ENCODE assay signal across 11 cellular contexts in the genomic region with DNA sequence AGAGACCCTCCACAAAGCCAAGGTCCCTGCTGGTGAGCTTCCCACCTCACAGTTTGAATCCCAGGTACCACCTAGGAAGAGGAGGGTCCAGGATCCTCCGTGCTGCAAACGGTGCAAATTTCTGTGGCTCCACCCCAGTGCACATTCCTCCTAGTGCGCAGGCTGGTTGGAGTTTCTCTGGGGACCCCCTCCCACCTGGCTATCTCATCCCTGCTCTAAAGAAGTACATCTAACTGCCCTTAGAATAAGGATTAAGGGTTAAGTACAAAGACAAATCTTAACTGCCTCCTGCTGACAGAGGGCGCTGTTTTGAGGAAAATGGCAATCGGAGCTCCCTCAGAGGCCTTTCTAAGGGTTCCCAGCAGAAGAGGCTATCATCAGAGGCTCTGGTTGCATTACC.
DNase-seq lines count a peak whose midpoint lies in the region; ATAC-seq and TF ChIP-seq lines count a peak whose summit lies in the region.
"Had no signal": no experiment of that assay in that cellular context is flagged by ENCODE, and none has a peak within 500 bp of the region (broad histone marks: within the 10 kb centered on the region; RNA-seq: fewer than 3 reads in every experiment).

No MANE protein-coding gene starts in this region.

- no peaks in the 10 kb centered on the region for H3K4me1 Mint-ChIP-seq in natural killer cell

- TF ChIP-seq CTCF in GM10266 (IDR thresholded peaks at IDR 0.05; ENCODE audit: control insufficient read depth, insufficient read depth, low read depth, missing control alignments) (peak; percentile 33), OCI-LY3 (IDR thresholded peaks at IDR 0.05; ENCODE audit: low read depth, low read length) (peak; percentile 60), esophagus squamous epithelium (IDR thresholded peaks at IDR 0.05) (peak in 1 of 6 experiments; percentile 5), natural killer cell (IDR thresholded peaks at IDR 0.05) (no peak), ascending aorta (IDR thresholded peaks at IDR 0.05) (no peak)

- no peaks in the 10 kb centered on the region for H3K79me2 ChIP-seq in OCI-LY3 (ENCODE audit: low read length)

- TF ChIP-seq POLR2A in esophagus squamous epithelium (IDR thresholded peaks at IDR 0.05) = no peak

- H3K9me3 Mint-ChIP-seq in natural killer cell = peaks cover 2 to 6% of the 10 kb centered on the region in 2 donors

- H3K4me1 ChIP-seq in OCI-LY3 (ENCODE audit: low read length) (no peaks in the 10 kb centered on the region), esophagus squamous epithelium (no peaks in the 10 kb centered on the region), ascending aorta (no peaks in the 10 kb centered on the region)
- H3K4me1 ChIP-seq: tibial nerve had no signal

- H3K27me3 Mint-ChIP-seq in natural killer cell (ENCODE audit: low read depth in 2 of 2) = no peaks in the 10 kb centered on the region

- H2AFZ ChIP-seq in OCI-LY3 (ENCODE audit: low read depth, low read length) = no peak overlapping the region

- WGBS in esophagus squamous epithelium, 2 donors = 24 to 27% methylated on average over 5 of the region's 5 CpGs

- no peaks in the 10 kb centered on the region for H4K20me1 ChIP-seq in OCI-LY3 (ENCODE audit: insufficient read depth, low read length)

- H3K27ac ChIP-seq in OCI-LY3 (ENCODE audit: low read length) (no peak overlapping the region), esophagus squamous epithelium (no peak overlapping the region), ascending aorta (no peak overlapping the region)
- H3K27ac ChIP-seq: tibial nerve had no signal

- H3K4me2 ChIP-seq in OCI-LY3 (ENCODE audit: low read length) = no peak overlapping the region

- H3K4me3 Mint-ChIP-seq in natural killer cell = no peak overlapping the region

- no peaks in the 10 kb centered on the region for H3K36me3 Mint-ChIP-seq in natural killer cell

- no peak overlapping the region for H3K9ac ChIP-seq in OCI-LY3 (ENCODE audit: low read length)

- H3K27me3 ChIP-seq in OCI-LY3 (ENCODE audit: low read depth, low read length) (no peaks in the 10 kb centered on the region), esophagus squamous epithelium (no peaks in the 10 kb centered on the region), ascending aorta (no peaks in the 10 kb centered on the region)
- H3K27me3 ChIP-seq: tibial nerve had no signal

- no peak overlapping the region for H3K27ac Mint-ChIP-seq in natural killer cell

- DNase-seq in GM10266 (ENCODE audit: extremely low spot score) = peak; percentile 4
- DNase-seq in iPS DF 4.7 (ENCODE audit: extremely low read depth, low spot score) = peak; percentile 41
- DNase-seq in esophagus squamous epithelium (lab: John Stamatoyannopoulos, UW) = no peak
- no peak for DNase-seq in natural killer cell
- no peak for DNase-seq in ascending aorta (ENCODE audit: low spot score in 2 of 2)
- DNase-seq in nucleus accumbens (lab: John Stamatoyannopoulos, UW) = no peak
- DNase-seq: activated CD4-positive, alpha-beta T cell treated with anti-CD3 and anti-CD28 coated beads for 1 hour; NCI-H345 had no signal

- intact Hi-C loops in esophagus squamous epithelium (cut with DNase I) = no loop called here
- intact Hi-C loops in natural killer cell (cut with micrococcal nuclease) = no loop called here
- intact Hi-C loops in ascending aorta (cut with DNase I) = no loop called here

- H3K9me3 ChIP-seq in OCI-LY3 (ENCODE audit: insufficient read depth, low read length) = no peaks in the 10 kb centered on the region
- no peaks in the 10 kb centered on the region for H3K9me3 ChIP-seq in esophagus squamous epithelium
- H3K9me3 ChIP-seq in ascending aorta = no peaks in the 10 kb centered on the region
- H3K9me3 ChIP-seq: tibial nerve had no signal

- H3K4me3 ChIP-seq in OCI-LY3 (ENCODE audit: low read length) = no peak overlapping the region
- H3K4me3 ChIP-seq in esophagus squamous epithelium = no peak overlapping the region
- H3K4me3 ChIP-seq in ascending aorta = no peak overlapping the region
- H3K4me3 ChIP-seq: tibial nerve had no signal

- H3K36me3 ChIP-seq in OCI-LY3 (replicated peaks; ENCODE audit: low read depth, low read length) = no peaks in the 10 kb centered on the region
- no peaks in the 10 kb centered on the region for H3K36me3 ChIP-seq in esophagus squamous epithelium
- H3K36me3 ChIP-seq in ascending aorta = no peaks in the 10 kb centered on the region
- H3K36me3 ChIP-seq: tibial nerve had no signal

- peak; percentile 47 for ATAC-seq in GM21786 (IDR thresholded peaks at IDR 0.05; ENCODE audit: unreplicated experiment)
- no peak for ATAC-seq in natural killer cell

Comparison
In these comparisons a context has a peak if more than half of its experiments do, and no peak if none do; other contexts are left out.
1. DNase-seq: peak in GM10266 (single experiment) and iPS DF 4.7 (single experiment); none in esophagus squamous epithelium (single experiment), natural killer cell (single experiment), ascending aorta (0 of 2) and nucleus accumbens (0 of 56).
2. CTCF ChIP-seq: peak in GM10266 (single experiment) and OCI-LY3 (single experiment); none in natural killer cell (single experiment) and ascending aorta (0 of 3).